In the genomic region with DNA sequence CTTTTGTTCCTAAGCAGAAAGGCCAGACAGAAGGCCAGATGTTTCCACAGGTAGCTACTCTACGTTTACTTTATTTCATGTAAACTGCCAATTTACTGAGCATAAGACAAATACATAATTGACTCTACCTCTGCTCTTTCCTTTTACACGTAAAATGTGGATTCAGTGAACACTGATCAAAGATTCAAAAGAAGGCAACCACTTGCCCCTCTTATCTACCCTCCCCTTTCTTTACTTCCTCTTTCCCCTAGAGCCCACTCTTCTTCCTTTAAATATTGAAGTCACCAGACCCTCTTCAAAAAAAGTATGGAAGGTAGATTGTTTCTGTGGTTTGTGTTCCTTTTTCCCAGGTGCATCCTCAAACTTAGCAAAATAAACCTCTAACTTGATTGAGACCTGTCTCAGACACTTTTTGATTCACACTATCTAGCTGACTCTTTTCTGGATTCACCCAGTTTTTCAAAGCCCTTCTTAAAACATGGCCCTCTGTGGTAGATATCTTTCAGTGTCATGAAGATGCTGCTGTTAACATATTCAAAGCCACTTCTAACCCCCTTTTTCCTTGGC, we compare ENCODE assay signal across 1 cellular context.
TF ChIP-seq lines count a peak whose summit lies in the region.

No MANE protein-coding gene starts in this region.

TF ChIP-seq in WTC11, 78 proteins besides CTCF, POLR2A, EP300 and RAD21 (continued from another document):
- TF ChIP-seq, protein P1, sequence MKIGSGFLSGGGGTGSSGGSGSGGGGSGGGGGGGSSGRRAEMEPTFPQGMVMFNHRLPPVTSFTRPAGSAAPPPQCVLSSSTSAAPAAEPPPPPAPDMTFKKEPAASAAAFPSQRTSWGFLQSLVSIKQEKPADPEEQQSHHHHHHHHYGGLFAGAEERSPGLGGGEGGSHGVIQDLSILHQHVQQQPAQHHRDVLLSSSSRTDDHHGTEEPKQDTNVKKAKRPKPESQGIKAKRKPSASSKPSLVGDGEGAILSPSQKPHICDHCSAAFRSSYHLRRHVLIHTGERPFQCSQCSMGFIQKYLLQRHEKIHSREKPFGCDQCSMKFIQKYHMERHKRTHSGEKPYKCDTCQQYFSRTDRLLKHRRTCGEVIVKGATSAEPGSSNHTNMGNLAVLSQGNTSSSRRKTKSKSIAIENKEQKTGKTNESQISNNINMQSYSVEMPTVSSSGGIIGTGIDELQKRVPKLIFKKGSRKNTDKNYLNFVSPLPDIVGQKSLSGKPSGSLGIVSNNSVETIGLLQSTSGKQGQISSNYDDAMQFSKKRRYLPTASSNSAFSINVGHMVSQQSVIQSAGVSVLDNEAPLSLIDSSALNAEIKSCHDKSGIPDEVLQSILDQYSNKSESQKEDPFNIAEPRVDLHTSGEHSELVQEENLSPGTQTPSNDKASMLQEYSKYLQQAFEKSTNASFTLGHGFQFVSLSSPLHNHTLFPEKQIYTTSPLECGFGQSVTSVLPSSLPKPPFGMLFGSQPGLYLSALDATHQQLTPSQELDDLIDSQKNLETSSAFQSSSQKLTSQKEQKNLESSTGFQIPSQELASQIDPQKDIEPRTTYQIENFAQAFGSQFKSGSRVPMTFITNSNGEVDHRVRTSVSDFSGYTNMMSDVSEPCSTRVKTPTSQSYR (CRISPR knock-in tag; IDR thresholded peaks at IDR 0.05) = no peak
- TF ChIP-seq ZNF396 (CRISPR knock-in tag; IDR thresholded peaks at IDR 0.05; ENCODE audit: borderline replicate concordance) (no peak), ZNF263 (CRISPR knock-in tag; IDR thresholded peaks at IDR 0.05; ENCODE audit: low read depth) (no peak)
